In the genomic region with DNA sequence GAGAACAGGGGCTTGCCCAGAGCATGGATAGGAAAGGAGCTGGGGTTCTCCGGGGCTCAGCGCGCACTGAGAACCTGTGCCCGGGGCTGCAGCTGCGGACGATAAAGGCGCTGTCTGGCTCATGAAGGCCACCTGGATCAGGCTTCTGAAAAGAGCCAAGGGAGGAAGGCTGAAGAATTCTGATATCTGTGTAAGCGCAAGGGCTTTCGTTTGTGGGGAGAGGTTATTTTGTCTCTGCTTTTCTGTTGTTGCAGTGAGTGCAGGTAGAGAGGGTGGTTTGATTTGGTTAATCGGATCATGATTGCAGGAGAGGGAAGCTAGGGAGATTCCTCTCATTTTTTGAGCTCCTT, we compare ENCODE assay signal across 10 cellular contexts.
DNase-seq lines count a peak whose midpoint lies in the region; ATAC-seq and TF ChIP-seq lines count a peak whose summit lies in the region.
"Had no signal": no experiment of that assay in that cellular context is flagged by ENCODE, and none has a peak within 500 bp of the region (broad histone marks: within the 10 kb centered on the region; RNA-seq: fewer than 3 reads in every experiment).

No MANE protein-coding gene starts in this region.

- H3K9me3 Mint-ChIP-seq in stimulated activated naive CD8-positive, alpha-beta T cell treated with anti-CD3 and anti-CD28 coated beads, Interleukin-15, amount 100 ng/mL, for 72 hours: no peaks in the 10 kb centered on the region

- no peak for DNase-seq in stimulated activated naive CD8-positive, alpha-beta T cell treated with anti-CD3 and anti-CD28 coated beads, Interleukin-15, amount 100 ng/mL, for 72 hours
- no peak for DNase-seq in stimulated activated naive CD8-positive, alpha-beta T cell treated with anti-CD3 and anti-CD28 coated beads, Interleukin-15, Interleukin-2, amounts not matched to agents 100 U/mL and 50 U/mL, for 24 hours
- no peak for DNase-seq in stimulated activated naive CD4-positive, alpha-beta T cell treated with Interleukin-2 at 50 U/mL for 16 hours (lab: John Stamatoyannopoulos, UW)
- DNase-seq in occipital lobe (lab: John Stamatoyannopoulos, UW) (no peak), HT-29 (ENCODE audit: low spot score) (no peak)

- H3K4me3 ChIP-seq in WI38 (ENCODE audit: low read depth, low read length): peak overlapping the region; percentile 44

- TF ChIP-seq CTCF in WI38 (IDR thresholded peaks at IDR 0.05; ENCODE audit: low read depth, low read length): no peak

- no peak overlapping the region for H3K27ac Mint-ChIP-seq in stimulated activated naive CD8-positive, alpha-beta T cell treated with anti-CD3 and anti-CD28 coated beads, Interleukin-15, amount 100 ng/mL, for 72 hours

- no peaks in the 10 kb centered on the region for H3K27me3 ChIP-seq in layer of hippocampus (ENCODE audit: control insufficient read depth, insufficient read depth, low read length)

- H3K27ac ChIP-seq in layer of hippocampus (ENCODE audit: low read depth, low read length): peak overlapping the region; percentile 38

- H3K4me1 Mint-ChIP-seq in stimulated activated naive CD8-positive, alpha-beta T cell treated with anti-CD3 and anti-CD28 coated beads, Interleukin-15, amount 100 ng/mL, for 72 hours: peaks cover 13% of the 10 kb centered on the region

- peaks cover 32% of the 10 kb centered on the region for H3K27me3 Mint-ChIP-seq in stimulated activated naive CD8-positive, alpha-beta T cell treated with anti-CD3 and anti-CD28 coated beads, Interleukin-15, amount 100 ng/mL, for 72 hours

- ATAC-seq in stimulated activated naive CD8-positive, alpha-beta T cell treated with anti-CD3 and anti-CD28 coated beads, Interleukin-15, amount 100 ng/mL, for 72 hours: no peak
- no peak for ATAC-seq in stimulated activated naive CD8-positive, alpha-beta T cell treated with anti-CD3 and anti-CD28 coated beads, Interleukin-15, Interleukin-2, amounts not matched to agents 100 U/mL and 50 U/mL, for 24 hours
- ATAC-seq in HG02678 (IDR thresholded peaks at IDR 0.05; ENCODE audit: unreplicated experiment): no peak
- ATAC-seq: HCT116, Panc1 had no signal

- peak overlapping the region; percentile 39 to 43 for H3K4me3 Mint-ChIP-seq in stimulated activated naive CD8-positive, alpha-beta T cell treated with anti-CD3 and anti-CD28 coated beads, Interleukin-15, amount 100 ng/mL, for 72 hours
